ENCODE assay signal across 8 cellular contexts in genomic region chr11:9461068-9461759, GRCh38. TPM values are rescaled to one million over a fixed set of nuclear protein-coding genes. Genes with fewer than 3 reads are reported as not detected.
DNase-seq lines count a peak whose midpoint lies in the region; ATAC-seq and TF ChIP-seq lines count a peak whose summit lies in the region.

No MANE protein-coding gene starts in this region.

- H3K4me3 ChIP-seq in BE2C (ENCODE audit: low read depth, low read length) (peak overlapping the region; percentile 77), liver (ENCODE audit: low read depth in 1 of 3, low read length in 3 of 3) (peak overlapping the region; percentile 59 to 92 (median 62))

- peak; percentile 59 for ATAC-seq in HG03432 (IDR thresholded peaks at IDR 0.05; ENCODE audit: unreplicated experiment)

- DNase-seq in BE2C, result peak; percentile 88
- DNase-seq in GM19238 (ENCODE audit: insufficient read length, low spot score), result peak; percentile 84
- DNase-seq in NCI-H510A (lab: John Stamatoyannopoulos, UW), result peak; percentile 74
- peak; percentile 71 for DNase-seq in activated CD4-positive, alpha-beta T cell treated with anti-CD3 and anti-CD28 coated beads, Interleukin-2, amount 50 U/mL, for 1 hour
- peak; percentile 91 for DNase-seq in dermis blood vessel endothelial cell
- DNase-seq in stimulated activated CD4-positive, alpha-beta T cell treated with anti-CD3 and anti-CD28 coated beads, Interleukin-4, amount 100 ng/mL, for 24 hours, result peak; percentile 80

- peak overlapping the region; percentile 94 to 98 for H3K9ac ChIP-seq in liver (ENCODE audit: low read depth in 1 of 2, low read length in 2 of 2)

- TF ChIP-seq RAD21 in liver (IDR thresholded peaks at IDR 0.05), result no peak

- H3K27me3 ChIP-seq in BE2C (no peaks in the 10 kb centered on the region), liver (ENCODE audit: control insufficient read depth in 4 of 4, insufficient read depth in 4 of 4, low read length in 3 of 4) (no peaks in the 10 kb centered on the region)

- H3K36me3 ChIP-seq in BE2C (no peaks in the 10 kb centered on the region), liver (ENCODE audit: control insufficient read depth in 4 of 4, insufficient read depth in 3 of 4, low read depth in 1 of 4, low read length in 3 of 4) (no peaks in the 10 kb centered on the region)

- WGBS in liver, result under 1% methylated on average over 57 of the region's 57 CpGs

- peak overlapping the region; percentile 92 to 95 for H3K27ac ChIP-seq in liver (ENCODE audit: low read depth in 1 of 2, low read length in 2 of 2)

- no peaks in the 10 kb centered on the region for H3K9me3 ChIP-seq in BE2C
- no peaks in the 10 kb centered on the region for H3K9me3 ChIP-seq in liver (ENCODE audit: control insufficient read depth in 4 of 4, low read length in 3 of 4)

- no peaks in the 10 kb centered on the region for H3K4me1 ChIP-seq in BE2C
- H3K4me1 ChIP-seq in liver (ENCODE audit: control insufficient read depth in 4 of 4, insufficient read depth in 4 of 4, low read length in 3 of 4), result peaks cover 0 to 11% (median 4%) of the 10 kb centered on the region in 4 donors

- TF ChIP-seq CTCF in BE2C (IDR thresholded peaks at IDR 0.05; ENCODE audit: low read depth, low read length) (no peak), liver (IDR thresholded peaks at IDR 0.05; ENCODE audit: low read depth, low read length, missing input control) (no peak)

TF ChIP-seq in liver, 16 proteins besides CTCF, POLR2A, EP300 and RAD21:
- TF ChIP-seq HNF4G (IDR thresholded peaks at IDR 0.05), result no peak
- peak in 1 of 2 donors; percentile 2 for TF ChIP-seq RXRA (IDR thresholded peaks at IDR 0.05)
- TF ChIP-seq REST (IDR thresholded peaks at IDR 0.05), result peak; percentile 6
- no peak for TF ChIP-seq SP1 (IDR thresholded peaks at IDR 0.05)
- TF ChIP-seq HNF4A (conservative IDR thresholded peaks at IDR 0.05), result no peak
- TF ChIP-seq JUND (IDR thresholded peaks at IDR 0.05), result no peak
- TF ChIP-seq ATF3 (IDR thresholded peaks at IDR 0.05), result no peak
- TF ChIP-seq FOXA2 (IDR thresholded peaks at IDR 0.05), result no peak
- TF ChIP-seq ZBTB33 (IDR thresholded peaks at IDR 0.05), result no peak
- TF ChIP-seq GABPA (IDR thresholded peaks at IDR 0.05 in 1 of 2, conservative IDR thresholded peaks at IDR 0.05 in 1 of 2), result no peak
- TF ChIP-seq TAF1 (conservative IDR thresholded peaks at IDR 0.05), result peak; percentile 50
- peak; percentile 8 for TF ChIP-seq MAX (IDR thresholded peaks at IDR 0.05)

RNA-seq across cellular contexts. Expression of gene ZNF143, which starts 0.4 kb away (rescaled TPM):
- polyA plus RNA-seq in BE2C (2012; ENCODE audit: insufficient read depth, insufficient read length, low read depth), result 23.2 TPM
- total RNA-seq in dermis blood vessel endothelial cell, result 30.1 and 32.4 TPM in 2 replicates
- 10 to 100 TPM; 19.6 to 20.4 TPM for total RNA-seq in liver
- polyA plus RNA-seq in liver, result 1 to 10 TPM; 4.3 to 4.8 TPM

Comparison
In these comparisons a context has a peak if more than half of its experiments do, and no peak if none do; other contexts are left out.
1. Peak in every context shown above with its lines: DNase-seq, ATAC-seq, H3K4me3 ChIP-seq and H3K27ac ChIP-seq.